In the genomic region with DNA sequence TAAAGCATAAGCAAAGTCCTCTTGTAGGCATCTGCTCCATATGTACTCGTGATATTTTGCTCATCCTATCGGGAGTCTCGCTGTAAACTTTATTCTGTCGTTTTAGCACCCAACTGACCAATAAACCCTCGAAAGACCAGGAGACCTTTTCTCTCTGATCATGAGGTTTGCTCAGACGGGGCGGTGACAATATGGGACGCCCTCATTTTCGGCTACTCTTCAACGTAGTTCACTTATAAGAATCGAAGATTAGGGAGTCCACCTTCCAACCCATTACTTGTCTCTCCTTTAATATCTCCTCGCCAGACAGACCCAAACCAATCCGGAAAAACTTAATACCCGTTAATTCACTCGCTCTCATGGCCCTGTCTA, we compare ENCODE assay signal across 8 cellular contexts. TPM values are rescaled to one million over a fixed set of nuclear protein-coding genes. Genes with fewer than 3 reads are reported as not detected.
DNase-seq lines count a peak whose midpoint lies in the region; ATAC-seq and TF ChIP-seq lines count a peak whose summit lies in the region.
"Not testable (repeated sequence)": the region's sequence is repeated elsewhere in the genome, so short reads cannot be mapped to it uniquely, and the experiment has no call there.

No MANE protein-coding gene starts in this region.

- intact Hi-C loops in CD14-positive monocyte (cut with micrococcal nuclease); colonic mucosa (cut with DNase I): not testable (repeated sequence)

- H3K4me3 Mint-ChIP-seq in CD14-positive monocyte = peak overlapping the region; percentile 93 to 94
- H3K4me3 Mint-ChIP-seq in stimulated activated effector memory CD8-positive, alpha-beta T cell treated with anti-CD3 and anti-CD28 coated beads, Interleukin-12 subunit alpha, Interleukin-12 subunit beta, amount 100 ng/mL, for 72 hours = peak overlapping the region; percentile 84

- H3K4me3 ChIP-seq in HFF-Myc (replicated peaks; ENCODE audit: low read depth, low read length) = peak overlapping the region; percentile 55
- H3K4me3 ChIP-seq in colonic mucosa = peak overlapping the region; percentile 50
- peak overlapping the region; percentile 54 to 58 for H3K4me3 ChIP-seq in right atrium auricular region
- peak overlapping the region; percentile 53 to 67 for H3K4me3 ChIP-seq in muscle layer of duodenum (ENCODE audit: low read depth in 1 of 2, low read length in 2 of 2)

- H3K27ac ChIP-seq in colonic mucosa = peak overlapping the region; percentile 73
- peak overlapping the region; percentile 81 to 86 for H3K27ac ChIP-seq in right atrium auricular region
- peak overlapping the region; percentile 60 for H3K27ac ChIP-seq in muscle layer of duodenum (ENCODE audit: low read length)

- H3K27ac Mint-ChIP-seq in CD14-positive monocyte = peak overlapping the region; percentile 90 to 98 (median 96)
- H3K27ac Mint-ChIP-seq in stimulated activated effector memory CD8-positive, alpha-beta T cell treated with anti-CD3 and anti-CD28 coated beads, Interleukin-12 subunit alpha, Interleukin-12 subunit beta, amount 100 ng/mL, for 72 hours = peak overlapping the region; percentile 97

- H3K4me1 Mint-ChIP-seq in CD14-positive monocyte; stimulated activated effector memory CD8-positive, alpha-beta T cell treated with anti-CD3 and anti-CD28 coated beads, Interleukin-12 subunit alpha, Interleukin-12 subunit beta, amount 100 ng/mL, for 72 hours: not testable (repeated sequence)

- TF ChIP-seq CTCF in CD14-positive monocyte (IDR thresholded peaks at IDR 0.05); HFF-Myc (IDR thresholded peaks at IDR 0.05; ENCODE audit: low read depth, low read length, missing control alignments); colonic mucosa (IDR thresholded peaks at IDR 0.05); right atrium auricular region (IDR thresholded peaks at IDR 0.05): not testable (repeated sequence)

- peaks cover 9 to 20% of the 10 kb centered on the region in 2 donors for H3K36me3 Mint-ChIP-seq in CD14-positive monocyte
- peaks cover 43% of the 10 kb centered on the region for H3K36me3 Mint-ChIP-seq in stimulated activated effector memory CD8-positive, alpha-beta T cell treated with anti-CD3 and anti-CD28 coated beads, Interleukin-12 subunit alpha, Interleukin-12 subunit beta, amount 100 ng/mL, for 72 hours

- not testable (repeated sequence) for ATAC-seq in stimulated activated effector memory CD8-positive, alpha-beta T cell treated with anti-CD3 and anti-CD28 coated beads, Interleukin-12 subunit alpha, Interleukin-12 subunit beta, amount 100 ng/mL, for 72 hours

- DNase-seq in CD14-positive monocyte (ENCODE audit: low spot score); HFF-Myc (ENCODE audit: extremely low read depth, low read depth); colonic mucosa; right atrium auricular region (ENCODE audit: low spot score); stimulated activated effector memory CD8-positive, alpha-beta T cell treated with anti-CD3 and anti-CD28 coated beads, Interleukin-12 subunit alpha, Interleukin-12 subunit beta, amount 100 ng/mL, for 72 hours (ENCODE audit: low spot score in 2 of 2): not testable (repeated sequence)
- DNase-seq in RKO (ENCODE audit: low spot score) = peak; percentile 18
- peak; percentile 1 for DNase-seq in activated effector memory CD4-positive, alpha-beta T cell treated with Interleukin-2 at 50 U/mL for 16 hours

- H3K36me3 ChIP-seq in colonic mucosa; muscle layer of duodenum (ENCODE audit: control insufficient read depth in 1 of 2, insufficient read depth in 2 of 2, low read length in 2 of 2): not testable (repeated sequence)
- H3K36me3 ChIP-seq in right atrium auricular region = peaks cover 13% of the 10 kb centered on the region

- peak overlapping the region; percentile 46 to 56 for H3K9ac ChIP-seq in colonic mucosa (ENCODE audit: low read depth in 2 of 2, low read length in 2 of 2)

- not testable (repeated sequence) for H3K9me3 ChIP-seq in colonic mucosa; right atrium auricular region; muscle layer of duodenum (ENCODE audit: control insufficient read depth in 1 of 2, low read length in 2 of 2)

- H3K4me1 ChIP-seq in colonic mucosa; right atrium auricular region; muscle layer of duodenum (ENCODE audit: control insufficient read depth in 1 of 2, insufficient read depth in 2 of 2, low read length in 2 of 2): not testable (repeated sequence)

- H3K27me3 Mint-ChIP-seq in CD14-positive monocyte (ENCODE audit: low read depth in 3 of 3) = not testable (repeated sequence)

- H3K9me3 Mint-ChIP-seq in CD14-positive monocyte; stimulated activated effector memory CD8-positive, alpha-beta T cell treated with anti-CD3 and anti-CD28 coated beads, Interleukin-12 subunit alpha, Interleukin-12 subunit beta, amount 100 ng/mL, for 72 hours: not testable (repeated sequence)

- not testable (repeated sequence) for H3K27me3 ChIP-seq in colonic mucosa; right atrium auricular region; muscle layer of duodenum (ENCODE audit: low read depth, low read length)

RNA-seq across cellular contexts. Expression of a gene that starts 39.1 kb away (rescaled TPM):
- 10 to 100 TPM; 38.3 to 53.1 TPM for polyA plus RNA-seq in CD14-positive monocyte
- total RNA-seq in colonic mucosa (100 to 1,000 TPM; 122 to 177 TPM), right atrium auricular region (10 to 100 TPM; 53.0 to 62.8 TPM)
